19 cellular contexts compared by ENCODE assay signal in the genomic region with DNA sequence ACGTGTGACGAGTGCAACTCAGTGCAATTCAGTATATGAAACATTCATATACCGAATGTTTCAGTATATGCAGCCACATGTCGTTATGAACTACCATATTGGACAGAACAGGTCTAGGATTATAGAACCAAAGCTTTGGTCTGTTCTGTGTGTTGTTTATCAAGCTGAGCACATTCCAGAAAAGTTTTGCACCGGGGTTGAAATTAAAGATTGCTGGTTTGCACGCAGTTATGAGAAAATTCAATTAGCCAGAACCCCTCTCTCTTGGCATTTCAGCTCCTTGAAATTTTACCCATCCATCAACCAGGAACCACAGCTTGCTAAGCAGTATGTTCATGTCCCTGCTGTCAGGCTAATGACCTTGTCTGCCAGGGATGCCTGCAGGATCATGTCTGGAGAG. TPM values are rescaled to one million over a fixed set of nuclear protein-coding genes. Genes with fewer than 3 reads are reported as not detected.
DNase-seq lines count a peak whose midpoint lies in the region; ATAC-seq and TF ChIP-seq lines count a peak whose summit lies in the region.
"Had no signal": no experiment of that assay in that cellular context is flagged by ENCODE, and none has a peak within 500 bp of the region (broad histone marks: within the 10 kb centered on the region; RNA-seq: fewer than 3 reads in every experiment).

No MANE protein-coding gene starts in this region.

- H3K4me3 ChIP-seq in fibroblast of the aortic adventitia (ENCODE audit: low read depth, low read length) (no peak overlapping the region), left lung (no peak overlapping the region)

- H3K27me3 ChIP-seq in left lung: no peaks in the 10 kb centered on the region

- no peaks in the 10 kb centered on the region for H3K36me3 Mint-ChIP-seq in type B pancreatic cell
- H3K36me3 Mint-ChIP-seq: IgD-negative memory B cell had no signal

- H3K4me1 Mint-ChIP-seq in type B pancreatic cell (ENCODE audit: unreplicated experiment): peaks cover 3% of the 10 kb centered on the region
- H3K4me1 Mint-ChIP-seq: IgD-negative memory B cell had no signal

- peak overlapping the region; percentile 26 for H3K27ac Mint-ChIP-seq in type B pancreatic cell
- H3K27ac Mint-ChIP-seq: CD4-positive, alpha-beta T cell; HFFc6 had no signal

- H3K4me1 ChIP-seq in left lung: no peaks in the 10 kb centered on the region
- H3K4me1 ChIP-seq: Caco-2 had no signal

- no peak for ATAC-seq in left lung
- ATAC-seq: HCT116, HepG2 had no signal

- intact Hi-C loops in left lung (cut with DNase I): no loop called here

- no peaks in the 10 kb centered on the region for H3K9me3 Mint-ChIP-seq in type B pancreatic cell
- H3K9me3 Mint-ChIP-seq: CD4-positive, alpha-beta T cell had no signal

- DNase-seq in DMS79 (lab: John Stamatoyannopoulos, UW): peak; percentile 84
- peak; percentile 17 for DNase-seq in amniotic epithelial cell (ENCODE audit: low read depth)
- DNase-seq in fibroblast of the aortic adventitia (ENCODE audit: low read depth): peak; percentile 62
- DNase-seq in type B pancreatic cell (ENCODE audit: extremely low spot score, unreplicated experiment): no peak
- DNase-seq in NOMO-1 treated with DMSO at 0.1 percent for 48 hours (lab: John Stamatoyannopoulos, UW; ENCODE audit: unreplicated experiment): no peak
- DNase-seq in activated naive CD4-positive, alpha-beta T cell treated with Interleukin-2 at 50 U/mL for 16 hours: no peak
- no peak for DNase-seq in left lung
- DNase-seq: AML-193; Caco-2; CD4-positive, alpha-beta T cell; GF-D8; GOT3; H7; HFFc6 had no signal

- H3K9me3 ChIP-seq in left lung: no peaks in the 10 kb centered on the region
- H3K9me3 ChIP-seq: Caco-2 had no signal

- TF ChIP-seq CTCF in fibroblast of the aortic adventitia (IDR thresholded peaks at IDR 0.05; ENCODE audit: insufficient read depth, low read length): no peak
- TF ChIP-seq CTCF in type B pancreatic cell (conservative IDR thresholded peaks at IDR 0.05): no peak
- no peak for TF ChIP-seq CTCF in left lung (IDR thresholded peaks at IDR 0.05)

- no peak overlapping the region for H3K4me3 Mint-ChIP-seq in type B pancreatic cell
- H3K4me3 Mint-ChIP-seq: CD4-positive, alpha-beta T cell; HFFc6; IgD-negative memory B cell had no signal

- H3K36me3 ChIP-seq in left lung: no peaks in the 10 kb centered on the region

- peaks cover 4% of the 10 kb centered on the region for H3K27me3 Mint-ChIP-seq in type B pancreatic cell
- H3K27me3 Mint-ChIP-seq: CD4-positive, alpha-beta T cell had no signal

- no peak overlapping the region for H3K27ac ChIP-seq in left lung
- H3K27ac ChIP-seq: C4-2B had no signal

RNA-seq across cellular contexts. Expression of a gene that starts 9.5 kb away (rescaled TPM):
- total RNA-seq in fibroblast of the aortic adventitia (ENCODE audit: low replicate concordance) (0.09 TPM in 1 of 2 replicates, not detected in the other), type B pancreatic cell (ENCODE audit: low replicate concordance) (0.17 and 0.83 TPM in 2 replicates), left lung (not detected)
- total RNA-seq: Caco-2; CD4-positive, alpha-beta T cell; H7; HepG2 had no signal

RNA-seq across cellular contexts. Expression of a gene that starts 16.9 kb away (rescaled TPM):
- total RNA-seq in fibroblast of the aortic adventitia (ENCODE audit: low replicate concordance): not detected in 2 replicates
- not detected in 2 replicates for total RNA-seq in type B pancreatic cell (ENCODE audit: low replicate concordance)
- not detected for total RNA-seq in left lung
- total RNA-seq: A172; Caco-2; CD4-positive, alpha-beta T cell; H7; HepG2 had no signal

RNA-seq across cellular contexts. Expression of a gene that starts 23.3 kb away (rescaled TPM):
- total RNA-seq in fibroblast of the aortic adventitia (ENCODE audit: low replicate concordance): not detected in 2 replicates
- total RNA-seq in type B pancreatic cell (ENCODE audit: low replicate concordance): not detected in 2 replicates
- total RNA-seq in left lung: not detected
- total RNA-seq: A172; Caco-2; CD4-positive, alpha-beta T cell; H7; HepG2; HFFc6 had no signal

RNA-seq across cellular contexts. Expression of a gene that starts 32.1 kb away (rescaled TPM):
- total RNA-seq in fibroblast of the aortic adventitia (ENCODE audit: low replicate concordance) (not detected in 2 replicates), type B pancreatic cell (ENCODE audit: low replicate concordance) (0.17 and 0.83 TPM in 2 replicates), left lung (not detected)
- total RNA-seq: A172; Caco-2; CD4-positive, alpha-beta T cell; H7; HepG2; HFFc6 had no signal

RNA-seq across cellular contexts. Expression of a gene that starts 33.3 kb away (rescaled TPM):
- not detected in 2 replicates for total RNA-seq in fibroblast of the aortic adventitia (ENCODE audit: low replicate concordance)
- total RNA-seq in type B pancreatic cell (ENCODE audit: low replicate concordance): not detected in 2 replicates
- total RNA-seq in left lung: not detected
- total RNA-seq: A172; Caco-2; CD4-positive, alpha-beta T cell; H7; HepG2; HFFc6 had no signal

Comparison
In these comparisons a context has a peak if more than half of its experiments do, and no peak if none do; other contexts are left out.
1. DNase-seq: peak in DMS79 (single experiment), amniotic epithelial cell (single experiment) and fibroblast of the aortic adventitia (single experiment); none in type B pancreatic cell (single experiment), NOMO-1 treated with DMSO at 0.1 percent for 48 hours (single experiment), activated naive CD4-positive, alpha-beta T cell treated with Interleukin-2 at 50 U/mL for 16 hours (single experiment) and left lung (0 of 2).